ENCODE assay signal across 28 cellular contexts in genomic region chr7:139304517-139304916, GRCh38.
"Had no signal": no experiment of that assay in that cellular context is flagged by ENCODE, and none has a peak within 500 bp of the region (broad histone marks: within the 10 kb centered on the region; RNA-seq: fewer than 3 reads in every experiment).

No MANE protein-coding gene starts in this region.

- H3K27me3 ChIP-seq: gastrocnemius medialis, ovary, sigmoid colon, testis, tibial nerve, upper lobe of left lung had no signal

- H3K27ac Mint-ChIP-seq: memory B cell; mesothelial cell of epicardium; naive thymus-derived CD4-positive, alpha-beta T cell; nephron progenitor cell; stimulated activated effector memory CD8-positive, alpha-beta T cell treated with anti-CD3 and anti-CD28 coated beads, Interleukin-12 subunit alpha, Interleukin-12 subunit beta, amount 100 ng/mL, for 72 hours had no signal

- H3K4me1 ChIP-seq: gastrocnemius medialis, psoas muscle, sigmoid colon, tibial nerve, upper lobe of left lung had no signal

- FAIRE-seq: endometrium, keratinocyte, urothelium cell line had no signal

- H3K4me3 ChIP-seq: gastrocnemius medialis, lung, ovary, psoas muscle, sigmoid colon, testis, tibial nerve, upper lobe of left lung had no signal

- H3K4me3 Mint-ChIP-seq: effector memory CD8-positive, alpha-beta T cell; memory B cell; mesothelial cell of epicardium; naive thymus-derived CD4-positive, alpha-beta T cell; nephron progenitor cell; stimulated activated effector memory CD8-positive, alpha-beta T cell treated with anti-CD3 and anti-CD28 coated beads, Interleukin-12 subunit alpha, Interleukin-12 subunit beta, amount 100 ng/mL, for 72 hours had no signal

- ATAC-seq: effector memory CD8-positive, alpha-beta T cell; gastrocnemius medialis; left lobe of liver; naive thymus-derived CD4-positive, alpha-beta T cell; psoas muscle; right cardiac atrium; stimulated activated effector memory CD8-positive, alpha-beta T cell treated with anti-CD3 and anti-CD28 coated beads, Interleukin-12 subunit alpha, Interleukin-12 subunit beta, amount 100 ng/mL, for 72 hours; stimulated activated naive CD8-positive, alpha-beta T cell treated with anti-CD3 and anti-CD28 coated beads, Interleukin-15, Interleukin-2, amounts not matched to agents 100 U/mL and 50 U/mL, for 24 hours had no signal

- DNase-seq: cortex of kidney; effector memory CD8-positive, alpha-beta T cell; foreskin fibroblast; gastrocnemius medialis; head of caudate nucleus; naive thymus-derived CD4-positive, alpha-beta T cell; nephron progenitor cell; nucleus accumbens; ovary; posterior cingulate gyrus; psoas muscle; right cardiac atrium; sigmoid colon; stimulated activated CD4-positive, alpha-beta T cell treated with anti-CD3 and anti-CD28 coated beads, Interleukin-2, amount 100 ng/mL, for 24 hours; stimulated activated CD4-positive, alpha-beta T cell treated with anti-CD3 and anti-CD28 coated beads, Interleukin-4, amount 100 ng/mL, for 24 hours; stimulated activated naive CD8-positive, alpha-beta T cell treated with anti-CD3 and anti-CD28 coated beads, Interleukin-15, Interleukin-2, amounts not matched to agents 100 U/mL and 50 U/mL, for 24 hours; substantia nigra; testis; upper lobe of left lung had no signal

- H3K27ac ChIP-seq: gastrocnemius medialis, ovary, psoas muscle, sigmoid colon, tibial nerve, upper lobe of left lung had no signal

- H3K9me3 ChIP-seq: gastrocnemius medialis, ovary, psoas muscle, sigmoid colon, testis, tibial nerve, upper lobe of left lung had no signal

- H3K27me3 Mint-ChIP-seq: effector memory CD8-positive, alpha-beta T cell; memory B cell; naive thymus-derived CD4-positive, alpha-beta T cell had no signal

- H3K36me3 ChIP-seq: ovary had no signal

- H3K4me1 Mint-ChIP-seq: memory B cell, mesothelial cell of epicardium, nephron progenitor cell had no signal

- H3K9me3 Mint-ChIP-seq: effector memory CD8-positive, alpha-beta T cell; memory B cell; mesothelial cell of epicardium; naive thymus-derived CD4-positive, alpha-beta T cell; nephron progenitor cell; stimulated activated effector memory CD8-positive, alpha-beta T cell treated with anti-CD3 and anti-CD28 coated beads, Interleukin-12 subunit alpha, Interleukin-12 subunit beta, amount 100 ng/mL, for 72 hours had no signal
